8 cellular contexts compared by ENCODE assay signal in genomic region chr16:88706965-88707871, GRCh38. TPM values are rescaled to one million over a fixed set of nuclear protein-coding genes. Genes with fewer than 3 reads are reported as not detected.
A peak's percentile ranks its signal among the peaks of the same experiment; 100 is the strongest.
DNase-seq lines count a peak whose midpoint lies in the region; ATAC-seq, FAIRE-seq and TF ChIP-seq lines count a peak whose summit lies in the region.

No MANE protein-coding gene starts in this region.

- no peaks in the 10 kb centered on the region for H4K20me1 ChIP-seq in HepG2 (ENCODE audit: insufficient read depth, low read length)

- no peaks in the 10 kb centered on the region for H3K9me3 Mint-ChIP-seq in activated naive CD4-positive, alpha-beta T cell treated with anti-CD3 and anti-CD28 coated beads, Interleukin-2, amount 10 ng/mL, durations not matched to agents 7 days and 5 days
- no peaks in the 10 kb centered on the region for H3K9me3 Mint-ChIP-seq in activated naive CD8-positive, alpha-beta T cell treated with anti-CD3 and anti-CD28 coated beads for 36 hours
- H3K9me3 Mint-ChIP-seq in type B pancreatic cell = no peaks in the 10 kb centered on the region

- TF ChIP-seq POLR2A in HepG2 (IDR thresholded peaks at IDR 0.05; ENCODE audit: insufficient read depth in 1 of 2, low read depth in 2 of 2, low read length in 2 of 2) = no peak

- peak overlapping the region; percentile 82 to 99 (median 83) for H3K4me3 ChIP-seq in HepG2 (replicated peaks in 1 of 3; ENCODE audit: insufficient read depth in 1 of 3, low read depth in 2 of 3, low read length in 3 of 3)

- no peak for DNase-seq in activated naive CD4-positive, alpha-beta T cell treated with anti-CD3 and anti-CD28 coated beads, Interleukin-2, amount 10 ng/mL, durations not matched to agents 7 days and 5 days
- no peak for DNase-seq in activated naive CD4-positive, alpha-beta T cell treated with Interleukin-2 at 50 U/mL for 16 hours
- DNase-seq in activated naive CD8-positive, alpha-beta T cell treated with anti-CD3 and anti-CD28 coated beads for 36 hours = no peak
- DNase-seq in HepG2 (ENCODE audit: low spot score) = no peak
- DNase-seq in type B pancreatic cell (ENCODE audit: extremely low spot score, unreplicated experiment) = no peak
- no peak for DNase-seq in cortex of kidney (lab: John Stamatoyannopoulos, UW)
- DNase-seq in stimulated activated CD4-positive, alpha-beta T cell treated with anti-CD3 and anti-CD28 coated beads, Interleukin-12 subunit alpha, Interleukin-12 subunit beta, amount 100 ng/mL, for 4 hours = no peak
- no peak for DNase-seq in NCI-H146 (lab: John Stamatoyannopoulos, UW)

- no peaks in the 10 kb centered on the region for H3K27me3 Mint-ChIP-seq in activated naive CD4-positive, alpha-beta T cell treated with anti-CD3 and anti-CD28 coated beads, Interleukin-2, amount 10 ng/mL, durations not matched to agents 7 days and 5 days
- H3K27me3 Mint-ChIP-seq in activated naive CD8-positive, alpha-beta T cell treated with anti-CD3 and anti-CD28 coated beads for 36 hours = no peaks in the 10 kb centered on the region
- H3K27me3 Mint-ChIP-seq in type B pancreatic cell = no peaks in the 10 kb centered on the region

- peaks cover 34% of the 10 kb centered on the region for H3K79me2 ChIP-seq in HepG2 (ENCODE audit: insufficient read depth, low read length)

- CTCF ChIA-PET in activated naive CD4-positive, alpha-beta T cell treated with anti-CD3 and anti-CD28 coated beads, Interleukin-2, amount 10 ng/mL, durations not matched to agents 7 days and 5 days (lab: Charles Lee) = interaction anchor here (1.2 to 1.6 kb wide), 4 partner anchors 20 to 74 kb away, joined by 3 to 5 read pairs (median 4); no protein-coding TSS in a partner anchor
- CTCF ChIA-PET in HepG2 (lab: Yijun Ruan, JAX; ENCODE audit: low intra/inter-chr PET ratio, low total read pairs) = no interaction called here

- no peaks in the 10 kb centered on the region for H3K36me3 ChIP-seq in HepG2 (replicated peaks in 1 of 2; ENCODE audit: control insufficient read depth in 1 of 2, insufficient read depth in 2 of 2, low read length in 2 of 2)

- H3K4me2 ChIP-seq in HepG2 (ENCODE audit: low read depth, low read length) = peak overlapping the region; percentile 93

- peak; percentile 44 for FAIRE-seq in HepG2 (lab: Jason Lieb, UNC)

- H3K9me3 ChIP-seq in HepG2 (ENCODE audit: low read length) = no peaks in the 10 kb centered on the region

- H2AFZ ChIP-seq in HepG2 (ENCODE audit: low read length) = no peak overlapping the region

- H3K4me1 ChIP-seq in HepG2 (ENCODE audit: insufficient read depth, low read length) = peaks cover 74% of the 10 kb centered on the region

- peak overlapping the region; percentile 54 for H3K27ac ChIP-seq in HepG2 (ENCODE audit: extremely low read length, insufficient read depth, low read length)

- peaks cover 28% of the 10 kb centered on the region for H3K36me3 Mint-ChIP-seq in activated naive CD4-positive, alpha-beta T cell treated with anti-CD3 and anti-CD28 coated beads, Interleukin-2, amount 10 ng/mL, durations not matched to agents 7 days and 5 days
- peaks cover 10% of the 10 kb centered on the region for H3K36me3 Mint-ChIP-seq in activated naive CD8-positive, alpha-beta T cell treated with anti-CD3 and anti-CD28 coated beads for 36 hours
- H3K36me3 Mint-ChIP-seq in type B pancreatic cell = no peaks in the 10 kb centered on the region

- TF ChIP-seq RAD21 in HepG2 (CRISPR knock-in tag; IDR thresholded peaks at IDR 0.05) = no peak

- 15% methylated on average over 17 of the region's 17 CpGs for WGBS in HepG2 (ENCODE audit: low lambda C conversion rate)

- BruUV-seq in HepG2 (replicated peaks; lab: Mats Ljungman, UMichigan) = TSS peak; percentile 67

- POLR2A ChIA-PET in HepG2 (lab: Yijun Ruan, JAX) = interaction anchor here (0.6 to 1.2 kb wide), 2 partner anchors 20 to 64 kb away, joined by 3 read pairs; no protein-coding TSS in a partner anchor

- no peak for TF ChIP-seq CTCF in HepG2 (CRISPR knock-in tag; IDR thresholded peaks at IDR 0.05)
- no peak for TF ChIP-seq CTCF in type B pancreatic cell (conservative IDR thresholded peaks at IDR 0.05)

- H3K27me3 ChIP-seq in HepG2 (ENCODE audit: control insufficient read depth in 1 of 2, insufficient read depth in 2 of 2, low read length in 2 of 2) = peaks cover 0 to 3% of the 10 kb centered on the region in 2 experiments; a peak in 1 of 5 replicates

- H3K9ac ChIP-seq in HepG2 (ENCODE audit: insufficient read depth, low read depth, low read length) = peak overlapping the region; percentile 92

- no peak for TF ChIP-seq EP300 in HepG2 (IDR thresholded peaks at IDR 0.05; ENCODE audit: low read depth in 2 of 2, low read length in 2 of 2)
- no peak for TF ChIP-seq EP300 in HepG2 (CRISPR knock-in tag; IDR thresholded peaks at IDR 0.05; ENCODE audit: borderline replicate concordance)

- peak overlapping the region; percentile 73 for H3K4me3 Mint-ChIP-seq in activated naive CD4-positive, alpha-beta T cell treated with anti-CD3 and anti-CD28 coated beads, Interleukin-2, amount 10 ng/mL, durations not matched to agents 7 days and 5 days
- H3K4me3 Mint-ChIP-seq in activated naive CD8-positive, alpha-beta T cell treated with anti-CD3 and anti-CD28 coated beads for 36 hours = peak overlapping the region; percentile 90
- H3K4me3 Mint-ChIP-seq in type B pancreatic cell = peak overlapping the region; percentile 84

- in situ Hi-C loops in HepG2 (cut with HindIII; ENCODE audit: extremely low pct_ligation_motif_present, low pct_unique_long_range_greater_than_20kb) = no loop called here

- H3K27ac Mint-ChIP-seq in activated naive CD4-positive, alpha-beta T cell treated with anti-CD3 and anti-CD28 coated beads, Interleukin-2, amount 10 ng/mL, durations not matched to agents 7 days and 5 days = peak overlapping the region; percentile 84
- H3K27ac Mint-ChIP-seq in activated naive CD8-positive, alpha-beta T cell treated with anti-CD3 and anti-CD28 coated beads for 36 hours = peak overlapping the region; percentile 80
- H3K27ac Mint-ChIP-seq in type B pancreatic cell = peak overlapping the region; percentile 76

- intact Hi-C loops in HepG2 (cut with micrococcal nuclease; ENCODE audit: unreplicated experiment) = no loop called here

- peaks cover 33% of the 10 kb centered on the region for H3K4me1 Mint-ChIP-seq in activated naive CD4-positive, alpha-beta T cell treated with anti-CD3 and anti-CD28 coated beads, Interleukin-2, amount 10 ng/mL, durations not matched to agents 7 days and 5 days
- peaks cover 41% of the 10 kb centered on the region for H3K4me1 Mint-ChIP-seq in activated naive CD8-positive, alpha-beta T cell treated with anti-CD3 and anti-CD28 coated beads for 36 hours
- peaks cover 16% of the 10 kb centered on the region for H3K4me1 Mint-ChIP-seq in type B pancreatic cell (ENCODE audit: unreplicated experiment)

- ATAC-seq in HepG2 = peak; percentile 11; the same call in 2 of the 3 replicates

RNA-seq across cellular contexts. Expression of gene CTU2, which starts 0.9 kb away (rescaled TPM):
- total RNA-seq in activated naive CD8-positive, alpha-beta T cell treated with anti-CD3 and anti-CD28 coated beads for 36 hours = 10 to 100 TPM; 59.7 to 62.7 TPM
- total RNA-seq in HepG2 (2016; rRNA removed; fragmentation: Illumina TruSeq; extraction: Trizol) (21.9 TPM in 2 replicates), type B pancreatic cell (ENCODE audit: low replicate concordance) (25.1 and 27.1 TPM in 2 replicates)
- 11.4 and 12.8 TPM in 2 replicates for total RNA-seq in HepG2 (2016; cell fraction: cytosol; rRNA removed; fragmentation: Illumina TruSeq; extraction: Trizol; ENCODE audit: low read depth)
- total RNA-seq in HepG2 (2016; cell fraction: insoluble cytoplasmic fraction; rRNA removed; fragmentation: Illumina TruSeq; extraction: Trizol) = 16.8 and 22.4 TPM in 2 replicates
- 13.8 and 15.9 TPM in 2 replicates for total RNA-seq in HepG2 (2016; cell fraction: membrane; rRNA removed; fragmentation: Illumina TruSeq; extraction: Trizol)
- 16.7 and 17.2 TPM in 2 replicates for total RNA-seq in HepG2 (2016; cell fraction: nucleus; rRNA removed; fragmentation: Illumina TruSeq; extraction: Trizol)
- 13.3 and 18.5 TPM in 2 replicates for polyA plus RNA-seq in HepG2 (2011; rRNA removed)
- polyA plus RNA-seq in HepG2 (2011; cell fraction: cytosol; rRNA removed) = 11.8 and 19.4 TPM in 2 replicates
- polyA plus RNA-seq in HepG2 (2011; cell fraction: nucleus; rRNA removed) = 63.3 and 73.6 TPM in 2 replicates
- polyA plus RNA-seq in HepG2 (2012) = 11.6 and 15.1 TPM in 2 replicates
- polyA plus RNA-seq in HepG2 (2016; cell fraction: cytosol; fragmentation: Illumina TruSeq; extraction: Trizol; ENCODE audit: low read depth) = 12.4 and 16.5 TPM in 2 replicates
- polyA plus RNA-seq in HepG2 (2016; cell fraction: insoluble cytoplasmic fraction; fragmentation: Illumina TruSeq; extraction: Trizol; ENCODE audit: low read depth) = 20.9 and 22.4 TPM in 2 replicates
- polyA plus RNA-seq in HepG2 (2016; cell fraction: membrane; fragmentation: Illumina TruSeq; extraction: Trizol; ENCODE audit: low read depth) = 13.3 and 14.9 TPM in 2 replicates
- 39.4 and 44.9 TPM in 2 replicates for polyA plus RNA-seq in HepG2 (2016; cell fraction: nucleus; fragmentation: Illumina TruSeq; extraction: Trizol; ENCODE audit: insufficient read depth, low read depth)
- polyA minus RNA-seq in HepG2 (2011; rRNA and poly(A)+ RNA removed; ENCODE audit: low replicate concordance) = 23.1 and 25.7 TPM in 2 replicates
- 15.2 and 18.6 TPM in 2 replicates for polyA minus RNA-seq in HepG2 (2011; cell fraction: cytosol; rRNA and poly(A)+ RNA removed)
- 19.3 and 20.7 TPM in 2 replicates for polyA minus RNA-seq in HepG2 (2011; cell fraction: nucleus; rRNA and poly(A)+ RNA removed)

RNA-seq across cellular contexts. Expression of gene RNF166, which starts 1.0 kb away (rescaled TPM):
- total RNA-seq in activated naive CD8-positive, alpha-beta T cell treated with anti-CD3 and anti-CD28 coated beads for 36 hours = 10 to 100 TPM; 58.7 to 59.0 TPM
- 15.1 and 23.0 TPM in 2 replicates for total RNA-seq in HepG2 (2016; rRNA removed; fragmentation: Illumina TruSeq; extraction: Trizol)
- total RNA-seq in HepG2 (2016; cell fraction: cytosol; rRNA removed; fragmentation: Illumina TruSeq; extraction: Trizol; ENCODE audit: low read depth) = 36.0 and 37.2 TPM in 2 replicates
- 17.3 and 23.3 TPM in 2 replicates for total RNA-seq in HepG2 (2016; cell fraction: insoluble cytoplasmic fraction; rRNA removed; fragmentation: Illumina TruSeq; extraction: Trizol)
- total RNA-seq in HepG2 (2016; cell fraction: membrane; rRNA removed; fragmentation: Illumina TruSeq; extraction: Trizol) = 41.6 and 45.9 TPM in 2 replicates
- 14.0 and 14.1 TPM in 2 replicates for total RNA-seq in HepG2 (2016; cell fraction: nucleus; rRNA removed; fragmentation: Illumina TruSeq; extraction: Trizol)
- polyA plus RNA-seq in HepG2 (2011; rRNA removed) = 21.4 and 26.2 TPM in 2 replicates
- polyA plus RNA-seq in HepG2 (2011; cell fraction: cytosol; rRNA removed) = 14.8 and 24.4 TPM in 2 replicates
- 83.8 and 91.3 TPM in 2 replicates for polyA plus RNA-seq in HepG2 (2011; cell fraction: nucleus; rRNA removed)
- 12.2 and 16.1 TPM in 2 replicates for polyA plus RNA-seq in HepG2 (2012)
- polyA plus RNA-seq in HepG2 (2016; cell fraction: cytosol; fragmentation: Illumina TruSeq; extraction: Trizol; ENCODE audit: low read depth) = 22.9 and 25.4 TPM in 2 replicates
- polyA plus RNA-seq in HepG2 (2016; cell fraction: insoluble cytoplasmic fraction; fragmentation: Illumina TruSeq; extraction: Trizol; ENCODE audit: low read depth) = 19.2 and 20.2 TPM in 2 replicates
- 32.0 and 34.1 TPM in 2 replicates for polyA plus RNA-seq in HepG2 (2016; cell fraction: membrane; fragmentation: Illumina TruSeq; extraction: Trizol; ENCODE audit: low read depth)
- 36.7 and 43.4 TPM in 2 replicates for polyA plus RNA-seq in HepG2 (2016; cell fraction: nucleus; fragmentation: Illumina TruSeq; extraction: Trizol; ENCODE audit: insufficient read depth, low read depth)
- polyA minus RNA-seq in HepG2 (2011; rRNA and poly(A)+ RNA removed; ENCODE audit: low replicate concordance) = 11.5 and 25.6 TPM in 2 replicates
- polyA minus RNA-seq in HepG2 (2011; cell fraction: cytosol; rRNA and poly(A)+ RNA removed) = 12.9 and 17.8 TPM in 2 replicates
- 14.2 and 18.7 TPM in 2 replicates for polyA minus RNA-seq in HepG2 (2011; cell fraction: nucleus; rRNA and poly(A)+ RNA removed)
- total RNA-seq in type B pancreatic cell (ENCODE audit: low replicate concordance) = 11.9 and 20.1 TPM in 2 replicates

RNA-seq across cellular contexts. Expression of gene SNAI3, which starts 20.9 kb away (rescaled TPM):
- total RNA-seq in activated naive CD8-positive, alpha-beta T cell treated with anti-CD3 and anti-CD28 coated beads for 36 hours = 1 to 10 TPM; 2.0 to 2.2 TPM
- total RNA-seq in HepG2 (2016; rRNA removed; fragmentation: Illumina TruSeq; extraction: Trizol) (0.09 and 0.18 TPM in 2 replicates), type B pancreatic cell (ENCODE audit: low replicate concordance) (0.68 and 0.79 TPM in 2 replicates)
- not detected in 2 replicates for total RNA-seq in HepG2 (2016; cell fraction: cytosol; rRNA removed; fragmentation: Illumina TruSeq; extraction: Trizol; ENCODE audit: low read depth)
- 0.13 and 0.17 TPM in 2 replicates for total RNA-seq in HepG2 (2016; cell fraction: insoluble cytoplasmic fraction; rRNA removed; fragmentation: Illumina TruSeq; extraction: Trizol)
- 0.12 TPM in 1 of 2 replicates, not detected in the other for total RNA-seq in HepG2 (2016; cell fraction: membrane; rRNA removed; fragmentation: Illumina TruSeq; extraction: Trizol)
- not detected in 2 replicates for total RNA-seq in HepG2 (2016; cell fraction: nucleus; rRNA removed; fragmentation: Illumina TruSeq; extraction: Trizol)
- polyA plus RNA-seq in HepG2 (2011; rRNA removed) = 0.18 and 0.40 TPM in 2 replicates
- 0.18 and 0.44 TPM in 2 replicates for polyA plus RNA-seq in HepG2 (2011; cell fraction: cytosol; rRNA removed)
- 0.35 and 0.64 TPM in 2 replicates for polyA plus RNA-seq in HepG2 (2011; cell fraction: nucleus; rRNA removed)
- polyA plus RNA-seq in HepG2 (2012) = 0.40 and 0.47 TPM in 2 replicates
- polyA plus RNA-seq in HepG2 (2016; cell fraction: cytosol; fragmentation: Illumina TruSeq; extraction: Trizol; ENCODE audit: low read depth) = 0.08 TPM in 1 of 2 replicates, not detected in the other
- polyA plus RNA-seq in HepG2 (2016; cell fraction: insoluble cytoplasmic fraction; fragmentation: Illumina TruSeq; extraction: Trizol; ENCODE audit: low read depth) = 0.26 TPM in 1 of 2 replicates, not detected in the other
- polyA plus RNA-seq in HepG2 (2016; cell fraction: membrane; fragmentation: Illumina TruSeq; extraction: Trizol; ENCODE audit: low read depth) = 0.15 and 0.21 TPM in 2 replicates
- 0.27 TPM in 1 of 2 replicates, not detected in the other for polyA plus RNA-seq in HepG2 (2016; cell fraction: nucleus; fragmentation: Illumina TruSeq; extraction: Trizol; ENCODE audit: insufficient read depth, low read depth)
- polyA minus RNA-seq in HepG2 (2011; rRNA and poly(A)+ RNA removed; ENCODE audit: low replicate concordance) = 0.84 TPM in 1 of 2 replicates, not detected in the other
- not detected in 2 replicates for polyA minus RNA-seq in HepG2 (2011; cell fraction: cytosol; rRNA and poly(A)+ RNA removed)
- not detected in 2 replicates for polyA minus RNA-seq in HepG2 (2011; cell fraction: nucleus; rRNA and poly(A)+ RNA removed)

RNA-seq across cellular contexts. Expression of gene MVD, which starts 44.3 kb away (rescaled TPM):
- 10 to 100 TPM; 53.3 to 56.6 TPM for total RNA-seq in activated naive CD8-positive, alpha-beta T cell treated with anti-CD3 and anti-CD28 coated beads for 36 hours
- 128 and 187 TPM in 2 replicates for total RNA-seq in HepG2 (2016; rRNA removed; fragmentation: Illumina TruSeq; extraction: Trizol)
- 86.8 and 92.1 TPM in 2 replicates for total RNA-seq in HepG2 (2016; cell fraction: cytosol; rRNA removed; fragmentation: Illumina TruSeq; extraction: Trizol; ENCODE audit: low read depth)
- total RNA-seq in HepG2 (2016; cell fraction: insoluble cytoplasmic fraction; rRNA removed; fragmentation: Illumina TruSeq; extraction: Trizol) = 110 and 194 TPM in 2 replicates
- 93.3 and 93.5 TPM in 2 replicates for total RNA-seq in HepG2 (2016; cell fraction: membrane; rRNA removed; fragmentation: Illumina TruSeq; extraction: Trizol)
- total RNA-seq in HepG2 (2016; cell fraction: nucleus; rRNA removed; fragmentation: Illumina TruSeq; extraction: Trizol) = 150 and 173 TPM in 2 replicates
- 28.1 and 68.9 TPM in 2 replicates for polyA plus RNA-seq in HepG2 (2011; rRNA removed)
- 33.1 and 34.9 TPM in 2 replicates for polyA plus RNA-seq in HepG2 (2011; cell fraction: cytosol; rRNA removed)
- 340 and 407 TPM in 2 replicates for polyA plus RNA-seq in HepG2 (2011; cell fraction: nucleus; rRNA removed)
- 81.3 and 104 TPM in 2 replicates for polyA plus RNA-seq in HepG2 (2012)
- polyA plus RNA-seq in HepG2 (2016; cell fraction: cytosol; fragmentation: Illumina TruSeq; extraction: Trizol; ENCODE audit: low read depth) = 49.5 and 55.8 TPM in 2 replicates
- 117 and 128 TPM in 2 replicates for polyA plus RNA-seq in HepG2 (2016; cell fraction: insoluble cytoplasmic fraction; fragmentation: Illumina TruSeq; extraction: Trizol; ENCODE audit: low read depth)
- 64.4 TPM in 2 replicates for polyA plus RNA-seq in HepG2 (2016; cell fraction: membrane; fragmentation: Illumina TruSeq; extraction: Trizol; ENCODE audit: low read depth)
- 435 and 459 TPM in 2 replicates for polyA plus RNA-seq in HepG2 (2016; cell fraction: nucleus; fragmentation: Illumina TruSeq; extraction: Trizol; ENCODE audit: insufficient read depth, low read depth)
- 8.9 and 43.8 TPM in 2 replicates for polyA minus RNA-seq in HepG2 (2011; rRNA and poly(A)+ RNA removed; ENCODE audit: low replicate concordance)
- 24.2 and 37.5 TPM in 2 replicates for polyA minus RNA-seq in HepG2 (2011; cell fraction: cytosol; rRNA and poly(A)+ RNA removed)
- polyA minus RNA-seq in HepG2 (2011; cell fraction: nucleus; rRNA and poly(A)+ RNA removed) = 34.4 and 55.3 TPM in 2 replicates
- 59.0 and 60.6 TPM in 2 replicates for total RNA-seq in type B pancreatic cell (ENCODE audit: low replicate concordance)

RNA-seq across cellular contexts. Expression of gene CYBA, which starts 56.4 kb away (rescaled TPM):
- total RNA-seq in activated naive CD8-positive, alpha-beta T cell treated with anti-CD3 and anti-CD28 coated beads for 36 hours = 100 to 1,000 TPM; 197 to 204 TPM
- 84.2 and 250 TPM in 2 replicates for total RNA-seq in HepG2 (2016; rRNA removed; fragmentation: Illumina TruSeq; extraction: Trizol)
- total RNA-seq in HepG2 (2016; cell fraction: cytosol; rRNA removed; fragmentation: Illumina TruSeq; extraction: Trizol; ENCODE audit: low read depth) = 92.1 and 114 TPM in 2 replicates
- 90.4 and 246 TPM in 2 replicates for total RNA-seq in HepG2 (2016; cell fraction: insoluble cytoplasmic fraction; rRNA removed; fragmentation: Illumina TruSeq; extraction: Trizol)
- total RNA-seq in HepG2 (2016; cell fraction: membrane; rRNA removed; fragmentation: Illumina TruSeq; extraction: Trizol) = 55.3 and 74.3 TPM in 2 replicates
- 170 and 197 TPM in 2 replicates for total RNA-seq in HepG2 (2016; cell fraction: nucleus; rRNA removed; fragmentation: Illumina TruSeq; extraction: Trizol)
- polyA plus RNA-seq in HepG2 (2011; rRNA removed) = 196 and 258 TPM in 2 replicates
- polyA plus RNA-seq in HepG2 (2011; cell fraction: cytosol; rRNA removed) = 338 and 484 TPM in 2 replicates
- 620 and 660 TPM in 2 replicates for polyA plus RNA-seq in HepG2 (2011; cell fraction: nucleus; rRNA removed)
- polyA plus RNA-seq in HepG2 (2012) = 207 and 213 TPM in 2 replicates
- polyA plus RNA-seq in HepG2 (2016; cell fraction: cytosol; fragmentation: Illumina TruSeq; extraction: Trizol; ENCODE audit: low read depth) = 111 and 128 TPM in 2 replicates
- polyA plus RNA-seq in HepG2 (2016; cell fraction: insoluble cytoplasmic fraction; fragmentation: Illumina TruSeq; extraction: Trizol; ENCODE audit: low read depth) = 97.6 and 108 TPM in 2 replicates
- 58.9 and 66.6 TPM in 2 replicates for polyA plus RNA-seq in HepG2 (2016; cell fraction: membrane; fragmentation: Illumina TruSeq; extraction: Trizol; ENCODE audit: low read depth)
- 462 and 471 TPM in 2 replicates for polyA plus RNA-seq in HepG2 (2016; cell fraction: nucleus; fragmentation: Illumina TruSeq; extraction: Trizol; ENCODE audit: insufficient read depth, low read depth)
- polyA minus RNA-seq in HepG2 (2011; rRNA and poly(A)+ RNA removed; ENCODE audit: low replicate concordance) = 170 and 432 TPM in 2 replicates
- 173 and 183 TPM in 2 replicates for polyA minus RNA-seq in HepG2 (2011; cell fraction: cytosol; rRNA and poly(A)+ RNA removed)
- polyA minus RNA-seq in HepG2 (2011; cell fraction: nucleus; rRNA and poly(A)+ RNA removed) = 79.1 and 82.6 TPM in 2 replicates
- 120 and 144 TPM in 2 replicates for total RNA-seq in type B pancreatic cell (ENCODE audit: low replicate concordance)
